Comparison of ENCODE assay signal across 8 cellular contexts in the genomic region with DNA sequence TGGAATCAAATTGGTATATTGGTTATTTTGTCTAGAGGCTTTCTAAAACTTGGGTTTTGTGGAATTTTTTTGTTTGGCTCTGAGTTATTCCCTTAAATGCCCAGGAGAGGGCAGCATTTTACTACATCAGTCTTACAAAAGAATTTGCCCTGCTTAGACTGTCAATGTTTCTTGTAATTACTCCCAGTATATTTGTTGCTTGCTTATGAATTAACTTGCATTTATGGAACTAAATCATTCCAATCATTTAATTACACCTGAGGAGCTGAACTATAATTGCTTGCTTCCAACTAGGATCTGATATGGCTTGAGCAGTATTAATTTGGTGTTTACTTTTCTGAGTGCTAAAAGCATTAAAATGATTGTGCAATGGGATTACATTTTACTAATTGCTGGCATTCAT. TPM values are rescaled to one million over a fixed set of nuclear protein-coding genes. Genes with fewer than 3 reads are reported as not detected.
DNase-seq lines count a peak whose midpoint lies in the region; FAIRE-seq and TF ChIP-seq lines count a peak whose summit lies in the region.

No MANE protein-coding gene starts in this region.

- no peak for TF ChIP-seq EP300 in neural cell (conservative IDR thresholded peaks at IDR 0.05; ENCODE audit: poor library complexity, severe bottlenecking)

- TF ChIP-seq CTCF in endodermal cell (conservative IDR thresholded peaks at IDR 0.05) (peak; percentile 91), neural cell (IDR thresholded peaks at IDR 0.05; ENCODE audit: poor library complexity, severe bottlenecking) (peak; percentile 83)

- no peaks in the 10 kb centered on the region for H3K27me3 Mint-ChIP-seq in endodermal cell (ENCODE audit: insufficient read depth)

- H3K36me3 Mint-ChIP-seq in endodermal cell (ENCODE audit: low read depth): no peaks in the 10 kb centered on the region

- H3K4me1 ChIP-seq in endodermal cell (ENCODE audit: control insufficient read depth, insufficient read depth, low read length): peaks cover 3% of the 10 kb centered on the region

- H3K4me3 ChIP-seq in endodermal cell (ENCODE audit: low read length) (no peak overlapping the region), neural cell (ENCODE audit: low read length) (no peak overlapping the region)

- no peak for FAIRE-seq in HTR-8/SVneo (lab: Jason Lieb, UNC)

- H2AFZ ChIP-seq in neural cell (ENCODE audit: low read depth, low read length): no peak overlapping the region

- H3K27ac ChIP-seq in endodermal cell (ENCODE audit: low read depth, low read length) (no peak overlapping the region), neural cell (ENCODE audit: low read length) (no peak overlapping the region)

- H3K27ac Mint-ChIP-seq in endodermal cell: no peak overlapping the region

- H3K36me3 ChIP-seq in endodermal cell (ENCODE audit: control insufficient read depth, insufficient read depth, low read length) (peaks cover 7% of the 10 kb centered on the region), neural cell (ENCODE audit: insufficient read depth, low read length) (no peaks in the 10 kb centered on the region)

- H3K79me2 ChIP-seq in neural cell (replicated peaks; ENCODE audit: insufficient read depth, low read length): no peaks in the 10 kb centered on the region

- H3K4me3 Mint-ChIP-seq in endodermal cell: no peak overlapping the region

- no peaks in the 10 kb centered on the region for H3F3A ChIP-seq in neural cell (ENCODE audit: insufficient read depth, low read length, poor library complexity, severe bottlenecking)

- H3K9me3 Mint-ChIP-seq in endodermal cell: no peaks in the 10 kb centered on the region

- H3K27me3 ChIP-seq in endodermal cell (ENCODE audit: control insufficient read depth, insufficient read depth, low read length, poor library complexity, severe bottlenecking): no peaks in the 10 kb centered on the region
- H3K27me3 ChIP-seq in neural cell (ENCODE audit: insufficient read depth, low read depth, low read length): no peaks in the 10 kb centered on the region

- H3K4me2 ChIP-seq in neural cell (ENCODE audit: low read length): no peak overlapping the region

- DNase-seq in EH (ENCODE audit: low read depth) (peak; percentile 57), HTR-8/SVneo (ENCODE audit: insufficient read length, low spot score) (peak; percentile 9), NOMO-1 treated with DMSO at 0.1 percent for 48 hours (lab: John Stamatoyannopoulos, UW; ENCODE audit: unreplicated experiment) (peak; percentile 41), endodermal cell (no peak), cerebellar nuclear complex (lab: John Stamatoyannopoulos, UW) (no peak)
- DNase-seq in activated CD4-positive, CD25-positive, alpha-beta regulatory T cell treated with anti-CD3 and anti-CD28 coated beads, Interleukin-2, amount 50 U/mL, for 72 hours: no peak
- no peak for DNase-seq in NK-92 treated with Interleukin-12 subunit alpha and Interleukin-12 subunit beta, amount 100 ng/mL, for 24 hours (lab: John Stamatoyannopoulos, UW)

- no peaks in the 10 kb centered on the region for H3K9me2 ChIP-seq in neural cell (ENCODE audit: insufficient read depth, low read length)

- H3K4me1 Mint-ChIP-seq in endodermal cell: peaks cover 4% of the 10 kb centered on the region

- H3K9ac ChIP-seq in endodermal cell (ENCODE audit: extremely low read depth, low read length, poor library complexity, severe bottlenecking): no peak overlapping the region
- H3K9ac ChIP-seq in neural cell (ENCODE audit: low read length): no peak overlapping the region

- peak; percentile 84 for TF ChIP-seq RAD21 in neural cell (conservative IDR thresholded peaks at IDR 0.05)

- no peaks in the 10 kb centered on the region for H3K9me3 ChIP-seq in endodermal cell (ENCODE audit: control insufficient read depth, low read length)
- no peaks in the 10 kb centered on the region for H3K9me3 ChIP-seq in neural cell (ENCODE audit: low read length)

- H4K20me1 ChIP-seq in neural cell (ENCODE audit: insufficient read depth): no peaks in the 10 kb centered on the region

TF ChIP-seq in neural cell, 6 proteins besides CTCF, POLR2A, EP300 and RAD21:
- TF ChIP-seq SMC3 (conservative IDR thresholded peaks at IDR 0.05; ENCODE audit: poor library complexity): peak; percentile 81
- no peak for TF ChIP-seq TAF1 (IDR thresholded peaks at IDR 0.05; ENCODE audit: low read depth)
- no peak for TF ChIP-seq POLR2AphosphoS5 (IDR thresholded peaks at IDR 0.05)
TF ChIP-seq in neural cell: peak in this region for 1.

RNA-seq across cellular contexts. Expression of gene MIPOL1, which starts 48.7 kb away (rescaled TPM):
- total RNA-seq in endodermal cell: 10 to 100 TPM; 22.0 to 28.5 TPM
- polyA plus RNA-seq in endodermal cell (2013, experiment 1 of 2): 9.8 TPM
- 9.7 TPM for polyA plus RNA-seq in endodermal cell (2013, experiment 2 of 2)
- 1.3 and 3.2 TPM in 2 replicates for polyA plus RNA-seq in neural cell
- 14.4 and 15.6 TPM in 2 replicates for polyA minus RNA-seq in neural cell

Comparison
In these comparisons a context has a peak if more than half of its experiments do, and no peak if none do; other contexts are left out.
1. DNase-seq: peak in EH (single experiment), HTR-8/SVneo (single experiment) and NOMO-1 treated with DMSO at 0.1 percent for 48 hours (single experiment); none in endodermal cell (single experiment), cerebellar nuclear complex (0 of 2), activated CD4-positive, CD25-positive, alpha-beta regulatory T cell treated with anti-CD3 and anti-CD28 coated beads, Interleukin-2, amount 50 U/mL, for 72 hours (single experiment) and NK-92 treated with Interleukin-12 subunit alpha and Interleukin-12 subunit beta, amount 100 ng/mL, for 24 hours (single experiment).